Comparison of ENCODE assay signal across 31 cellular contexts in genomic region chr9:86471501-86471900, GRCh38.
"Had no signal": no experiment of that assay in that cellular context is flagged by ENCODE, and none has a peak within 500 bp of the region (broad histone marks: within the 10 kb centered on the region; RNA-seq: fewer than 3 reads in every experiment).

No MANE protein-coding gene starts in this region.

- H3K4me3 ChIP-seq: coronary artery, dorsolateral prefrontal cortex, esophagus squamous epithelium, gastroesophageal sphincter had no signal

- H3K27ac ChIP-seq: brain microvascular endothelial cell, coronary artery, dorsolateral prefrontal cortex, epithelial cell of prostate, esophagus squamous epithelium, WERI-Rb-1 had no signal

- H3K4me1 ChIP-seq: esophagus squamous epithelium had no signal

- H3K9me3 ChIP-seq: esophagus squamous epithelium, gastroesophageal sphincter had no signal

- H3K4me1 Mint-ChIP-seq: activated B cell treated with CpG ODN at 0.5 μM for 24 hours; activated T-helper 17 cell treated with anti-CD3 and anti-CD28 coated beads, Interleukin-2, amount 50 U/mL, for 72 hours; central memory CD8-positive, alpha-beta T cell; T-helper 17 cell had no signal

- H3K27me3 ChIP-seq: brain microvascular endothelial cell, gastroesophageal sphincter had no signal

- DNase-seq: activated B cell treated with CpG ODN at 0.5 μM for 24 hours; activated CD4-positive, alpha-beta T cell treated with anti-CD3 and anti-CD28 coated beads for 48 hours; activated CD4-positive, alpha-beta T cell treated with anti-CD3 and anti-CD28 coated beads, Interleukin-2, amount 50 U/mL, for 1 hour; activated CD4-positive, alpha-beta T cell treated with anti-CD3 and anti-CD28 coated beads, Interleukin-2, amount 50 U/mL, for 48 hours; activated CD8-positive, alpha-beta memory T cell treated with anti-CD3 and anti-CD28 coated beads for 24 hours; activated CD8-positive, alpha-beta T cell treated with anti-CD3 and anti-CD28 coated beads for 36 hours; activated effector memory CD4-positive, alpha-beta T cell treated with Interleukin-2 at 50 U/mL for 16 hours; activated gamma-delta T cell treated with Interleukin-2 at 50 U/mL for 16 hours; activated naive CD4-positive, alpha-beta T cell treated with anti-CD3 and anti-CD28 coated beads, Interleukin-2, amount 50 U/mL, for 16 hours; activated naive CD4-positive, alpha-beta T cell treated with Interleukin-2 at 50 U/mL for 16 hours; activated T-cell treated with anti-CD3 and anti-CD28 coated beads, Interleukin-2, amount 50 U/mL, for 4 hours; amniotic stem cell; anterior cingulate cortex; brain microvascular endothelial cell; dorsolateral prefrontal cortex; effector memory CD4-positive, alpha-beta T cell; esophagus squamous epithelium; foreskin melanocyte; T-helper 1 cell; T-helper 17 cell; T1000; WERI-Rb-1 had no signal

- H3K4me3 Mint-ChIP-seq: activated B cell treated with CpG ODN at 0.5 μM for 24 hours; activated CD8-positive, alpha-beta T cell treated with anti-CD3 and anti-CD28 coated beads for 36 hours; activated naive CD8-positive, alpha-beta T cell; activated T-cell treated with anti-CD3 and anti-CD28 coated beads, Interleukin-2, amount 50 U/mL, for 4 hours; activated T-helper 17 cell treated with anti-CD3 and anti-CD28 coated beads, Interleukin-2, amount 50 U/mL, for 72 hours; central memory CD8-positive, alpha-beta T cell; dendritic cell treated with granulocyte-macrophage colony-stimulating factor and Interleukin-4, amounts not matched to agents 40 ng/mL and 50 ng/mL, for 4 days; T-helper 17 cell; T-helper 2 cell treated with Interferon-gamma antibody and Interleukin-4, amounts not matched to agents 5 μg/mL and 100 μg/mL, for 36 hours had no signal

- H3K36me3 Mint-ChIP-seq: activated naive CD8-positive, alpha-beta T cell had no signal

- H3K36me3 ChIP-seq: brain microvascular endothelial cell, esophagus squamous epithelium, gastroesophageal sphincter, WERI-Rb-1 had no signal

- H3K9me3 Mint-ChIP-seq: activated B cell treated with CpG ODN at 0.5 μM for 24 hours; activated CD8-positive, alpha-beta T cell treated with anti-CD3 and anti-CD28 coated beads for 36 hours; activated T-cell treated with anti-CD3 and anti-CD28 coated beads, Interleukin-2, amount 50 U/mL, for 4 hours; activated T-helper 17 cell treated with anti-CD3 and anti-CD28 coated beads, Interleukin-2, amount 50 U/mL, for 72 hours; central memory CD8-positive, alpha-beta T cell; dendritic cell treated with granulocyte-macrophage colony-stimulating factor and Interleukin-4, amounts not matched to agents 40 ng/mL and 50 ng/mL, for 4 days; T-helper 2 cell treated with Interferon-gamma antibody and Interleukin-4, amounts not matched to agents 5 μg/mL and 100 μg/mL, for 36 hours had no signal

- ATAC-seq: activated CD4-positive, CD25-positive, alpha-beta regulatory T cell treated with anti-CD3 and anti-CD28 coated beads, Interleukin-2, amount 50 U/mL, for 24 hours; activated CD8-positive, alpha-beta T cell treated with anti-CD3 and anti-CD28 coated beads for 36 hours; activated T-cell treated with anti-CD3 and anti-CD28 coated beads, Interleukin-2, amount 50 U/mL, for 4 hours; activated T-helper 17 cell treated with anti-CD3 and anti-CD28 coated beads, Interleukin-2, amount 50 U/mL, for 72 hours; gastroesophageal sphincter; T-helper 17 cell had no signal

- H3K27me3 Mint-ChIP-seq: dendritic cell treated with granulocyte-macrophage colony-stimulating factor and Interleukin-4, amounts not matched to agents 40 ng/mL and 50 ng/mL, for 4 days had no signal

- H3K27ac Mint-ChIP-seq: activated B cell treated with CpG ODN at 0.5 μM for 24 hours; activated CD8-positive, alpha-beta T cell treated with anti-CD3 and anti-CD28 coated beads for 36 hours; activated naive CD8-positive, alpha-beta T cell; activated T-helper 17 cell treated with anti-CD3 and anti-CD28 coated beads, Interleukin-2, amount 50 U/mL, for 72 hours; dendritic cell treated with granulocyte-macrophage colony-stimulating factor and Interleukin-4, amounts not matched to agents 40 ng/mL and 50 ng/mL, for 4 days; T-helper 17 cell; T-helper 2 cell treated with Interferon-gamma antibody and Interleukin-4, amounts not matched to agents 5 μg/mL and 100 μg/mL, for 36 hours had no signal
